Comparison of ENCODE assay signal across 26 cellular contexts in the genomic region with DNA sequence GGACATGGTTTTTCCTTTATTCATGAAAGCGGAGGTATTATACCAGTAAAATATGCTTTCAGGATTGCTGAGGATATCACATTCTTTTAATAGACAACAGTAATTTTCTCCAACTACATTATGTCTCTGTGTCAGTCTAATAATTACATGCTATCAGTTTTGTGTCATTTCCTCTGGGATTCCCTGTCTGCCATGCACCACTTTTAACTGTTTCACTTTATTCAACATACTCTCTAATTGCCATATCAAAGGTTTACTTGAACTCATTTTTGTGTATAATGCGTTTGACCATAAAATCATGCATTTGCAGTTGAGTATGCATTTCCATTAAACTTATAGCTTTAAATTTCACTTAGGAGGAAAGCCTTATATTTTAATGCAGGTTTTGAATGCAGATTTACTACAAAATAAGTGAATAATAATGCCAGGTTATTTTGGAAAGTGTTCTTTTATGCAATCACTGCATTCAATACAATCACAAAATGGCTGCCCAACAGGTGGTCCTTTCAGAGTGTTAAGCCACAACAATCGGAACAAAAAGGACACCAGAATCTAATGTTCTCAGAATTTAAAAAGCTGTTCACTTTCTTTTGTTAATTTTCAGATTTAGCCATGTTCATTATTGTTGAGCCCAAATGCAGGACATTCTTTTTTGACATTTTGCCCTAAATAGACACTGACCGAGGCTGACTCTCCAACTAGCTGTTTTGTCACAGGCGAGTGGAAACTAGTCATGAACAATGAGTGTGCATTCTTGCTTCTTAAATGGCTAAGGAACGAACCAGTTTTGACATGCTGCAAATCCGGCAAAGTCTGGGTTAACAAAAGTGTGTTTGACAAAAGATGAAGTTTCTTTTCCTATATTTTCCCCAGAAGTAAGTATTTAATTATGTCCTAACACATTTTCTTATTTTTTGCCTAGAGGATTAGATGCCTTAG. TPM values are rescaled to one million over a fixed set of nuclear protein-coding genes. Genes with fewer than 3 reads are reported as not detected.
DNase-seq lines count a peak whose midpoint lies in the region; ATAC-seq, FAIRE-seq and TF ChIP-seq lines count a peak whose summit lies in the region.
"Had no signal": no experiment of that assay in that cellular context is flagged by ENCODE, and none has a peak within 500 bp of the region (broad histone marks: within the 10 kb centered on the region; RNA-seq: fewer than 3 reads in every experiment).

No MANE protein-coding gene starts in this region.

- dilution Hi-C loops in keratinocyte (cut with MboI; ENCODE audit: extremely low pct_ligation_motif_present, low sequenced_read_pairs) = no loop called here

- no peaks in the 10 kb centered on the region for H3F3A ChIP-seq in GM23338 (replicated peaks; ENCODE audit: low read depth)

- H3K79me2 ChIP-seq in GM23338 (replicated peaks; ENCODE audit: insufficient read depth) (no peaks in the 10 kb centered on the region), keratinocyte (ENCODE audit: control insufficient read depth, insufficient read depth, low read length) (no peaks in the 10 kb centered on the region)

- peak overlapping the region; percentile 46; the same call in 2 of the 3 replicates for H3K4me3 Mint-ChIP-seq in GM23338
- H3K4me3 Mint-ChIP-seq in brain = peak overlapping the region in 3 of 5 experiments; percentile 21 to 62 (median 61)
- H3K4me3 Mint-ChIP-seq: activated CD4-positive, alpha-beta T cell treated with anti-CD3 and anti-CD28 coated beads for 36 hours; activated naive CD8-positive, alpha-beta T cell treated with anti-CD3 and anti-CD28 coated beads, Interleukin-2, amount 50 U/mL, for 24 hours; activated T-cell treated with anti-CD3 and anti-CD28 coated beads, Interleukin-2, amount 50 U/mL, for 24 hours; T-helper 1 cell treated with Interleukin-12 subunit alpha and Interleukin-12 subunit beta and Interleukin-4 antibody, amounts not matched to agents 30 μg/mL and 1 μg/mL, for 36 hours had no signal

- H3K9me1 ChIP-seq in keratinocyte (ENCODE audit: control insufficient read depth, extremely low read depth, insufficient read depth, low read length) = no peaks in the 10 kb centered on the region

- H3K27ac ChIP-seq in GM23338 (ENCODE audit: low read depth) (peak overlapping the region; percentile 60), HUES64 (ENCODE audit: low read depth, low read length) (peak overlapping the region; percentile 89), keratinocyte (ENCODE audit: control insufficient read depth, insufficient read depth, low read length) (peak overlapping the region; percentile 39)
- H3K27ac ChIP-seq: BLaER1 treated with 17β-estradiol and CSF1 and Interleukin-3, amounts not matched to agents 10 nM and 100 nM; body of pancreas; esophagus squamous epithelium; gastrocnemius medialis; lower lobe of right lung; sigmoid colon had no signal

- H3K4me1 Mint-ChIP-seq in GM23338 (peaks cover 50% of the 10 kb centered on the region), brain (peaks cover 20% of the 10 kb centered on the region)
- H3K4me1 Mint-ChIP-seq: activated CD4-positive, alpha-beta T cell treated with anti-CD3 and anti-CD28 coated beads for 36 hours; activated naive CD8-positive, alpha-beta T cell treated with anti-CD3 and anti-CD28 coated beads, Interleukin-2, amount 50 U/mL, for 24 hours had no signal

- H3K4me1 ChIP-seq in GM23338 (ENCODE audit: insufficient read depth) = peaks cover 56% of the 10 kb centered on the region
- H3K4me1 ChIP-seq in HUES64 (ENCODE audit: insufficient read depth, low read length) = peaks cover 58% of the 10 kb centered on the region
- peaks cover 14% of the 10 kb centered on the region for H3K4me1 ChIP-seq in keratinocyte (ENCODE audit: control insufficient read depth, extremely low read depth, insufficient read depth, low read length)
- H3K4me1 ChIP-seq: body of pancreas, gastrocnemius medialis, lower lobe of right lung, sigmoid colon had no signal

- H3K36me3 Mint-ChIP-seq in GM23338 (ENCODE audit: low read depth) = no peaks in the 10 kb centered on the region
- H3K36me3 Mint-ChIP-seq in brain = no peaks in the 10 kb centered on the region

- H3K27ac Mint-ChIP-seq in GM23338 (peak overlapping the region; percentile 98), brain (peak overlapping the region in 1 of 5 experiments; percentile 40)
- H3K27ac Mint-ChIP-seq: activated CD4-positive, alpha-beta T cell treated with anti-CD3 and anti-CD28 coated beads for 36 hours; activated naive CD8-positive, alpha-beta T cell treated with anti-CD3 and anti-CD28 coated beads, Interleukin-2, amount 50 U/mL, for 24 hours; activated T-cell treated with anti-CD3 and anti-CD28 coated beads, Interleukin-2, amount 50 U/mL, for 24 hours; T-helper 1 cell treated with Interleukin-12 subunit alpha and Interleukin-12 subunit beta and Interleukin-4 antibody, amounts not matched to agents 30 μg/mL and 1 μg/mL, for 36 hours had no signal

- no peaks in the 10 kb centered on the region for H3K9me2 ChIP-seq in GM23338 (ENCODE audit: insufficient read depth)

- FAIRE-seq in keratinocyte (lab: Jason Lieb, UNC) = peak; percentile 96

- no peaks in the 10 kb centered on the region for H3K27me3 Mint-ChIP-seq in GM23338 (ENCODE audit: insufficient read depth, low read depth, poor library complexity)
- H3K27me3 Mint-ChIP-seq in brain = peaks cover 5% of the 10 kb centered on the region

- peak overlapping the region; percentile 15 for H3K4me3 ChIP-seq in GM23338
- peak overlapping the region; percentile 17; the same call in 1 of the 2 replicates for H3K4me3 ChIP-seq in HUES64 (ENCODE audit: low read length)
- H3K4me3 ChIP-seq in keratinocyte (ENCODE audit: control insufficient read depth in 2 of 3, extremely low read depth in 1 of 3, insufficient read depth in 2 of 3, low read depth in 1 of 3, low read length in 3 of 3) = peak overlapping the region in 1 of 3 experiments; percentile 18
- H3K4me3 ChIP-seq: BLaER1 treated with 17β-estradiol and CSF1 and Interleukin-3, amounts not matched to agents 10 nM and 100 nM; body of pancreas; esophagus squamous epithelium; gastrocnemius medialis; lower lobe of right lung; sigmoid colon had no signal

- H3K36me3 ChIP-seq in GM23338 (ENCODE audit: insufficient read depth) (no peaks in the 10 kb centered on the region), HUES64 (ENCODE audit: insufficient read depth, low read length) (no peaks in the 10 kb centered on the region), keratinocyte (ENCODE audit: control insufficient read depth in 2 of 2, extremely low read depth in 1 of 2, insufficient read depth in 2 of 2, low read length in 2 of 2) (no peaks in the 10 kb centered on the region)
- H3K36me3 ChIP-seq: BLaER1 treated with 17β-estradiol and CSF1 and Interleukin-3, amounts not matched to agents 10 nM and 100 nM; esophagus squamous epithelium; gastrocnemius medialis; lower lobe of right lung; sigmoid colon had no signal

- DNase-seq in GM23338 (ENCODE audit: low spot score) (peak; percentile 68), keratinocyte (ENCODE audit: low read depth, low spot score) (no peak), GM13976 (ENCODE audit: low spot score) (no peak)
- DNase-seq: activated CD4-positive, alpha-beta T cell treated with anti-CD3 and anti-CD28 coated beads for 36 hours; activated gamma-delta T cell treated with Interleukin-2 at 50 U/mL for 16 hours; activated naive CD8-positive, alpha-beta T cell treated with anti-CD3 and anti-CD28 coated beads, Interleukin-2, amount 50 U/mL, for 24 hours; activated T-cell treated with anti-CD3 and anti-CD28 coated beads, Interleukin-2, amount 50 U/mL, for 24 hours; body of pancreas; effector memory CD4-positive, alpha-beta T cell; EL; esophagus squamous epithelium; gastrocnemius medialis; islet precursor cell; lower lobe of right lung; NCI-H2029; NCI-H510A; sigmoid colon; stimulated activated CD4-positive, alpha-beta T cell treated with anti-CD3 and anti-CD28 coated beads, Interleukin-15, amount 100 ng/mL, for 24 hours; stimulated activated naive CD8-positive, alpha-beta T cell treated with anti-CD3 and anti-CD28 coated beads, Interleukin-15, Interleukin-2, amounts not matched to agents 100 U/mL and 50 U/mL, for 24 hours had no signal

- no peak overlapping the region for H2AFZ ChIP-seq in GM23338
- peak overlapping the region; percentile 78 for H2AFZ ChIP-seq in keratinocyte (ENCODE audit: control insufficient read depth, low read length)

- no peaks in the 10 kb centered on the region for H4K20me1 ChIP-seq in GM23338 (replicated peaks; ENCODE audit: insufficient read depth)
- H4K20me1 ChIP-seq in keratinocyte (ENCODE audit: control insufficient read depth, extremely low read depth, insufficient read depth, low read length) = no peaks in the 10 kb centered on the region
- H4K20me1 ChIP-seq: BLaER1 treated with 17β-estradiol and CSF1 and Interleukin-3, amounts not matched to agents 10 nM and 100 nM had no signal

- 52% methylated on average over 7 of the region's 7 CpGs for WGBS in HUES64

- no peaks in the 10 kb centered on the region for H3K27me3 ChIP-seq in GM23338 (ENCODE audit: insufficient read depth)
- H3K27me3 ChIP-seq in HUES64 (ENCODE audit: insufficient read depth, low read length) = no peaks in the 10 kb centered on the region
- H3K27me3 ChIP-seq in keratinocyte (ENCODE audit: control insufficient read depth, extremely low read depth, insufficient read depth, low read length) = no peaks in the 10 kb centered on the region
- H3K27me3 ChIP-seq: BLaER1 treated with 17β-estradiol and CSF1 and Interleukin-3, amounts not matched to agents 10 nM and 100 nM; body of pancreas had no signal

- in situ Hi-C loops in GM13976 (cut with MboI; ENCODE audit: low sequenced_read_pairs, unreplicated experiment) = no loop called here

- H3K4me2 ChIP-seq in GM23338 (peak overlapping the region; percentile 50), keratinocyte (ENCODE audit: control insufficient read depth, extremely low read depth, insufficient read depth, low read depth, low read length) (peak overlapping the region; percentile 83)
- H3K4me2 ChIP-seq: BLaER1 treated with 17β-estradiol and CSF1 and Interleukin-3, amounts not matched to agents 10 nM and 100 nM had no signal

- no peaks in the 10 kb centered on the region for H3K9me3 Mint-ChIP-seq in GM23338
- no peaks in the 10 kb centered on the region for H3K9me3 Mint-ChIP-seq in brain
- H3K9me3 Mint-ChIP-seq: activated naive CD8-positive, alpha-beta T cell treated with anti-CD3 and anti-CD28 coated beads, Interleukin-2, amount 50 U/mL, for 24 hours; activated T-cell treated with anti-CD3 and anti-CD28 coated beads, Interleukin-2, amount 50 U/mL, for 24 hours; neural crest cell; T-helper 1 cell treated with Interleukin-12 subunit alpha and Interleukin-12 subunit beta and Interleukin-4 antibody, amounts not matched to agents 30 μg/mL and 1 μg/mL, for 36 hours had no signal

- H3K9ac ChIP-seq in HUES64 (ENCODE audit: low read depth, low read length) = peak overlapping the region; percentile 27; the same call in 1 of the 2 replicates
- H3K9ac ChIP-seq in keratinocyte (ENCODE audit: control insufficient read depth, extremely low read depth, insufficient read depth, low read length) = no peak overlapping the region
- H3K9ac ChIP-seq: BLaER1 treated with 17β-estradiol and CSF1 and Interleukin-3, amounts not matched to agents 10 nM and 100 nM had no signal

- H3K9me3 ChIP-seq in HUES64 (ENCODE audit: insufficient read depth, low read depth, low read length) = no peaks in the 10 kb centered on the region
- no peaks in the 10 kb centered on the region for H3K9me3 ChIP-seq in keratinocyte (ENCODE audit: control insufficient read depth, low read depth, low read length)
- H3K9me3 ChIP-seq: BLaER1 treated with 17β-estradiol and CSF1 and Interleukin-3, amounts not matched to agents 10 nM and 100 nM; body of pancreas; esophagus squamous epithelium; gastrocnemius medialis; lower lobe of right lung; sigmoid colon had no signal

- peak; percentile 28; the same call in 2 of the 3 replicates for ATAC-seq in GM23338
- no peak for ATAC-seq in GM21723 (IDR thresholded peaks at IDR 0.05; ENCODE audit: unreplicated experiment)
- ATAC-seq in GM18502 (IDR thresholded peaks at IDR 0.05; ENCODE audit: poor library complexity, unreplicated experiment) = no peak
- ATAC-seq: activated CD4-positive, alpha-beta T cell treated with anti-CD3 and anti-CD28 coated beads for 36 hours; activated naive CD8-positive, alpha-beta T cell treated with anti-CD3 and anti-CD28 coated beads, Interleukin-2, amount 50 U/mL, for 24 hours; body of pancreas; gastrocnemius medialis; lower lobe of right lung; stimulated activated naive CD8-positive, alpha-beta T cell treated with anti-CD3 and anti-CD28 coated beads, Interleukin-15, Interleukin-2, amounts not matched to agents 100 U/mL and 50 U/mL, for 24 hours had no signal

- TF ChIP-seq CTCF in GM23338 (conservative IDR thresholded peaks at IDR 0.05; ENCODE audit: low read depth in 2 of 2) (no peak), brain (conservative IDR thresholded peaks at IDR 0.05) (no peak), keratinocyte (optimal IDR thresholded peaks at IDR 0.05 in 1 of 3, IDR thresholded peaks at IDR 0.05 in 1 of 3, conservative IDR thresholded peaks at IDR 0.05 in 1 of 3; ENCODE audit: extremely low read depth in 1 of 3, insufficient read depth in 2 of 3, low read length in 3 of 3) (no peak), GM13976 (IDR thresholded peaks at IDR 0.05; ENCODE audit: borderline replicate concordance, control extremely low read depth, extremely low read depth, insufficient read depth, missing control alignments) (no peak)

RNA-seq across cellular contexts. Expression of a gene that starts 40.9 kb away (rescaled TPM):
- total RNA-seq in GM23338 (2014; rRNA removed; shearing (Covaris generic)) = 24.4 TPM in 2 replicates
- polyA plus RNA-seq in GM23338 (2016; fragmentation: Nextera tagmentation; extraction: Ambion mirVana) = 44.4 and 49.7 TPM in 2 replicates
- 27.0 TPM for polyA plus RNA-seq in HUES64 (2013, experiment 1 of 2)
- 29.8 TPM for polyA plus RNA-seq in HUES64 (2013, experiment 2 of 2)
- polyA plus RNA-seq in brain (ENCODE audit: insufficient read depth, low read depth, low replicate concordance) = 32.6 TPM
- 16.0 to 28.3 TPM (median 17.2 TPM) in 3 replicates for polyA plus RNA-seq in keratinocyte
- 63.5 TPM for polyA plus RNA-seq in keratinocyte (2011; ENCODE audit: low read depth)
- 11.0 and 20.7 TPM in 2 replicates for polyA plus RNA-seq in keratinocyte (2011; cell fraction: cytosol; rRNA removed)
- 17.1 and 24.7 TPM in 2 replicates for polyA plus RNA-seq in keratinocyte (2011; cell fraction: nucleus; rRNA removed)
- polyA plus RNA-seq in keratinocyte (2012; ENCODE audit: low replicate concordance) = 11.7 and 26.1 TPM in 2 replicates
- 5.1 to 14.5 TPM (median 9.5 TPM) in 3 replicates for polyA minus RNA-seq in keratinocyte
- 7.1 TPM for polyA minus RNA-seq in keratinocyte (2011; cell fraction: cytosol; rRNA and poly(A)+ RNA removed)
- polyA minus RNA-seq in keratinocyte (2011; cell fraction: nucleus; rRNA and poly(A)+ RNA removed) = 5.4 and 8.8 TPM in 2 replicates

Comparison
In these comparisons a context has a peak if more than half of its experiments do, and no peak if none do; other contexts are left out.
1. H3K27ac ChIP-seq: peak in every context shown above with its lines; median percentile 89 in HUES64; 60 in GM23338; 39 in keratinocyte.